Comparison of ENCODE assay signal across 15 cellular contexts in the genomic region with DNA sequence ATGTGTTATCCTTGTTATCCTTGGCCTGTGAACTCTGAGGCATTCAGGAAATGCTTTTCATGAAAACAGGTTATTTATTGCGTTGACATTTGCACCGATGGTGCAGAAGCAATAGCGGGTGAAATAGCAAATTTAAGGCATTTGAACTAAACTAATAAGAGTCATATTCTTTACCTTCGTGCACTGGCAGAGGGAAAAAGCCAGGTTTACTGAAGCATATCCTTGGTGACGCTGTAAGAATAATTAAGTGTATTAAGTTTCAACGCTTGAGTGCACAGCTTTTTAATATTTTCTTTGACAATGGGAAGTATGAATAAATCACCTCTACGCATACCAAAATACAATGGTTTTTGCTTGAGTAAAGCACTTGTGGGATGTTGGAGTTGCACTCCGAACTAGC.
"Had no signal": no experiment of that assay in that cellular context is flagged by ENCODE, and none has a peak within 500 bp of the region (broad histone marks: within the 10 kb centered on the region; RNA-seq: fewer than 3 reads in every experiment).

No MANE protein-coding gene starts in this region.

- H3K27me3 Mint-ChIP-seq: stimulated activated memory B cell treated with anti-CD40 and anti-IgM and Interleukin-4, amounts not matched to agents 10 μg/mL and 1 μg/mL and 100 μg/mL, for 72 hours had no signal

- H3K4me3 ChIP-seq: coronary artery, sigmoid colon, spleen, thoracic aorta had no signal

- H3K27me3 ChIP-seq: sigmoid colon, spleen had no signal

- DNase-seq: activated CD4-positive, alpha-beta T cell treated with anti-CD3 and anti-CD28 coated beads for 1 hour; activated naive CD4-positive, alpha-beta T cell; foreskin melanocyte; kidney glomerular epithelial cell; left ventricle myocardium superior; sigmoid colon; spleen; stimulated activated CD4-positive, alpha-beta T cell treated with anti-CD3 and anti-CD28 coated beads, Interleukin-4, amount 100 ng/mL, for 4 hours had no signal

- H3K9me3 ChIP-seq: sigmoid colon, spleen, thoracic aorta had no signal

- H3K9me3 Mint-ChIP-seq: activated T-helper 1 cell treated with anti-CD3 and anti-CD28 coated beads, Interleukin-12 subunit alpha, Interleukin-12 subunit beta, Interleukin-2, Interleukin-4 antibody, amounts not matched to agents 30 ng/mL and 10 ng/mL and 1 ng/mL, durations not matched to agents 14 hours and 24 hours and 36 hours; central memory CD8-positive, alpha-beta T cell; stimulated activated memory B cell treated with anti-CD40 and anti-IgM and Interleukin-4, amounts not matched to agents 10 μg/mL and 1 μg/mL and 100 μg/mL, for 72 hours; T-helper 1 cell treated with Interleukin-12 subunit alpha and Interleukin-12 subunit beta and Interleukin-4 antibody, amounts not matched to agents 30 μg/mL and 1 μg/mL, for 36 hours had no signal

- H3K36me3 ChIP-seq: sigmoid colon, spleen, thoracic aorta had no signal

- H3K4me3 Mint-ChIP-seq: activated T-helper 1 cell treated with anti-CD3 and anti-CD28 coated beads, Interleukin-12 subunit alpha, Interleukin-12 subunit beta, Interleukin-2, Interleukin-4 antibody, amounts not matched to agents 30 ng/mL and 10 ng/mL and 1 ng/mL, durations not matched to agents 14 hours and 24 hours and 36 hours; central memory CD8-positive, alpha-beta T cell; stimulated activated memory B cell treated with anti-CD40 and anti-IgM and Interleukin-4, amounts not matched to agents 10 μg/mL and 1 μg/mL and 100 μg/mL, for 72 hours; T-helper 1 cell treated with Interleukin-12 subunit alpha and Interleukin-12 subunit beta and Interleukin-4 antibody, amounts not matched to agents 30 μg/mL and 1 μg/mL, for 36 hours had no signal

- H3K36me3 Mint-ChIP-seq: stimulated activated memory B cell treated with anti-CD40 and anti-IgM and Interleukin-4, amounts not matched to agents 10 μg/mL and 1 μg/mL and 100 μg/mL, for 72 hours had no signal

- H3K27ac Mint-ChIP-seq: activated T-helper 1 cell treated with anti-CD3 and anti-CD28 coated beads, Interleukin-12 subunit alpha, Interleukin-12 subunit beta, Interleukin-2, Interleukin-4 antibody, amounts not matched to agents 30 ng/mL and 10 ng/mL and 1 ng/mL, durations not matched to agents 14 hours and 24 hours and 36 hours; stimulated activated memory B cell treated with anti-CD40 and anti-IgM and Interleukin-4, amounts not matched to agents 10 μg/mL and 1 μg/mL and 100 μg/mL, for 72 hours; T-helper 1 cell treated with Interleukin-12 subunit alpha and Interleukin-12 subunit beta and Interleukin-4 antibody, amounts not matched to agents 30 μg/mL and 1 μg/mL, for 36 hours had no signal

- ATAC-seq: left ventricle myocardium superior; stimulated activated memory B cell treated with anti-CD40 and anti-IgM and Interleukin-4, amounts not matched to agents 10 μg/mL and 1 μg/mL and 100 μg/mL, for 72 hours had no signal

- H3K27ac ChIP-seq: coronary artery, sigmoid colon, spleen, thoracic aorta, VCaP had no signal
